17 cellular contexts compared by ENCODE assay signal in genomic region chr12:93113317-93114006, GRCh38.
DNase-seq lines count a peak whose midpoint lies in the region; ATAC-seq, FAIRE-seq and TF ChIP-seq lines count a peak whose summit lies in the region.
"Had no signal": no experiment of that assay in that cellular context is flagged by ENCODE, and none has a peak within 500 bp of the region (broad histone marks: within the 10 kb centered on the region; RNA-seq: fewer than 3 reads in every experiment).

No MANE protein-coding gene starts in this region.

- H3K4me3 ChIP-seq in K562 (no peak overlapping the region), skeletal muscle satellite cell (ENCODE audit: low read length) (no peak overlapping the region)

- H3K4me1 ChIP-seq in K562 (replicated peaks in 1 of 2; ENCODE audit: control insufficient read depth in 2 of 2, insufficient read depth in 2 of 2, low read length in 2 of 2) (peaks cover 12 to 23% of the 10 kb centered on the region in 2 experiments; a peak in 4 of 5 replicates), skeletal muscle satellite cell (ENCODE audit: control insufficient read depth, insufficient read depth, low read length) (peaks cover 39% of the 10 kb centered on the region)

- 62% methylated on average over 2 of the region's 2 CpGs for WGBS in K562 (ENCODE audit: insufficient coverage, low coverage, missing lambda C conversion rate)

- H3K27me3 ChIP-seq in K562 (ENCODE audit: control insufficient read depth in 2 of 2, insufficient read depth in 2 of 2, low read length in 2 of 2) (no peaks in the 10 kb centered on the region), skeletal muscle satellite cell (ENCODE audit: control insufficient read depth, insufficient read depth, low read length) (no peaks in the 10 kb centered on the region)

- no peaks in the 10 kb centered on the region for H3K79me2 ChIP-seq in K562 (ENCODE audit: control insufficient read depth, insufficient read depth, low read length)

- H2AFZ ChIP-seq in K562 (ENCODE audit: low read depth, low read length) = peak overlapping the region; percentile 46; the same call in 1 of the 2 replicates

- no peak for TF ChIP-seq EP300 in K562 (IDR thresholded peaks at IDR 0.05; ENCODE audit: low read length)

- BruUV-seq in K562 (replicated peaks; lab: Mats Ljungman, UMichigan) = no TSS peak

- ATAC-seq in K562 (no peak), left cardiac atrium (peak; percentile 56 to 85)
- ATAC-seq: effector memory CD8-positive, alpha-beta T cell; naive thymus-derived CD4-positive, alpha-beta T cell had no signal

- H3K36me3 ChIP-seq in K562 (ENCODE audit: control insufficient read depth, insufficient read depth, low read length) (no peaks in the 10 kb centered on the region), skeletal muscle satellite cell (ENCODE audit: insufficient read depth, low read length) (no peaks in the 10 kb centered on the region)

- H3K4me2 ChIP-seq in K562 (ENCODE audit: insufficient read depth, low read length) (no peak overlapping the region), skeletal muscle satellite cell (ENCODE audit: low read length) (peak overlapping the region; percentile 23)

- POLR2A ChIA-PET in K562 (lab: Yijun Ruan, JAX) = interaction anchor here (1.3 kb wide), 1 partner anchor 14 kb away, joined by 3 read pairs; no protein-coding TSS in a partner anchor

- in situ Hi-C loops in K562 (cut with MboI) = no loop called here

- H3K9ac ChIP-seq in K562 (ENCODE audit: insufficient read depth in 1 of 2, low read depth in 2 of 2, low read length in 2 of 2) (no peak overlapping the region), skeletal muscle satellite cell (ENCODE audit: low read depth, low read length) (peak overlapping the region; percentile 28)

- TF ChIP-seq POLR2A in K562 (conservative IDR thresholded peaks at IDR 0.05) = no peak

- no peaks in the 10 kb centered on the region for H3K9me1 ChIP-seq in K562 (ENCODE audit: control insufficient read depth, insufficient read depth, low read length)

- no peak for TF ChIP-seq RAD21 in K562 (CRISPR knock-in tag; conservative IDR thresholded peaks at IDR 0.05 in 1 of 2, IDR thresholded peaks at IDR 0.05 in 1 of 2)

- TF ChIP-seq CTCF in K562 (IDR thresholded peaks at IDR 0.05 in 2 of 3, conservative IDR thresholded peaks at IDR 0.05 in 1 of 3; ENCODE audit: insufficient read depth in 2 of 3, low read depth in 1 of 3, low read length in 3 of 3) (no peak), GM20000 (IDR thresholded peaks at IDR 0.05; ENCODE audit: extremely low read depth, missing control alignments) (no peak)

- H3K9me3 ChIP-seq in K562 (replicated peaks; ENCODE audit: control insufficient read depth, insufficient read depth, low read depth, low read length) (peaks cover 4% of the 10 kb centered on the region; the same call in 1 of the 2 replicates), skeletal muscle satellite cell (replicated peaks; ENCODE audit: low read length) (no peaks in the 10 kb centered on the region)

- no peak overlapping the region for H3K27ac ChIP-seq in K562 (ENCODE audit: extremely low read depth, low read depth, low read length)
- H3K27ac ChIP-seq in substantia nigra (ENCODE audit: low read depth, low read length, poor library complexity, severe bottlenecking) = no peak overlapping the region

- no peak for FAIRE-seq in K562 (lab: Jason Lieb, UNC)

- intact Hi-C loops in K562 (cut with micrococcal nuclease) (loop anchor here (2.0 kb wide), 1 partner anchor 65 kb away; no protein-coding TSS in a partner anchor), left cardiac atrium (cut with DNase I) (no loop called here)

- no peaks in the 10 kb centered on the region for H4K20me1 ChIP-seq in K562 (replicated peaks; ENCODE audit: control insufficient read depth, insufficient read depth, low read length)

- CTCF ChIA-PET in K562 (lab: Yijun Ruan, JAX; ENCODE audit: low intra/inter-chr PET ratio) = no interaction called here

- DNase-seq in NCI-H524 (lab: John Stamatoyannopoulos, UW) (peak; percentile 6 to 49), NCI-H524 treated with DMSO at 0.1 percent for 48 hours (lab: John Stamatoyannopoulos, UW) (no peak), K562 (ENCODE audit: extremely low read depth in 1 of 4, low spot score in 3 of 4) (no peak), left cardiac atrium (peak; percentile 29), hepatic stellate cell (ENCODE audit: low spot score) (no peak), substantia nigra (lab: John Stamatoyannopoulos, UW) (no peak), GM20000 (ENCODE audit: low spot score) (no peak)
- DNase-seq: activated CD4-positive, CD25-positive, alpha-beta regulatory T cell; activated CD8-positive, alpha-beta memory T cell treated with anti-CD3 and anti-CD28 coated beads, Interleukin-2, amount 50 U/mL, for 4 hours; activated naive CD4-positive, alpha-beta T cell treated with anti-CD3 and anti-CD28 coated beads, Interleukin-2, amount 10 ng/mL, durations not matched to agents 7 days and 5 days; CD4-positive, alpha-beta memory T cell; effector memory CD8-positive, alpha-beta T cell; naive thymus-derived CD4-positive, alpha-beta T cell; NCI-H1092; NCI-H2227 treated with DMSO at 0.1 percent for 48 hours; stimulated activated CD4-positive, alpha-beta T cell treated with anti-CD3 and anti-CD28 coated beads, Interleukin-2, amount 100 ng/mL, for 48 hours had no signal

TF ChIP-seq in K562, 482 proteins besides CTCF, POLR2A, EP300 and RAD21:
- TF ChIP-seq NEUROD1 (IDR thresholded peaks at IDR 0.05; ENCODE audit: borderline replicate concordance, low read depth, low read length, partially characterized antibody) = no peak
- TF ChIP-seq, protein P1, sequence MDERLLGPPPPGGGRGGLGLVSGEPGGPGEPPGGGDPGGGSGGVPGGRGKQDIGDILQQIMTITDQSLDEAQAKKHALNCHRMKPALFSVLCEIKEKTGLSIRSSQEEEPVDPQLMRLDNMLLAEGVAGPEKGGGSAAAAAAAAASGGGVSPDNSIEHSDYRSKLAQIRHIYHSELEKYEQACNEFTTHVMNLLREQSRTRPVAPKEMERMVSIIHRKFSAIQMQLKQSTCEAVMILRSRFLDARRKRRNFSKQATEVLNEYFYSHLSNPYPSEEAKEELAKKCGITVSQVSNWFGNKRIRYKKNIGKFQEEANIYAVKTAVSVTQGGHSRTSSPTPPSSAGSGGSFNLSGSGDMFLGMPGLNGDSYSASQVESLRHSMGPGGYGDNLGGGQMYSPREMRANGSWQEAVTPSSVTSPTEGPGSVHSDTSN (CRISPR knock-in tag; IDR thresholded peaks at IDR 0.05; ENCODE audit: low read depth) = no peak
- TF ChIP-seq, protein P1 (tag; conservative IDR thresholded peaks at IDR 0.05; ENCODE audit: low read depth) = 0 out of 2 replicates have a peak, but pooled peaks have one; percentile 41
- TF ChIP-seq MEIS2 (IDR thresholded peaks at IDR 0.05; ENCODE audit: partially characterized antibody) = peak; percentile 53

Comparison
In these comparisons a context has a peak if more than half of its experiments do, and no peak if none do; other contexts are left out.
1. DNase-seq: peak in NCI-H524 (2 of 2) and left cardiac atrium (single experiment); none in NCI-H524 treated with DMSO at 0.1 percent for 48 hours (single experiment), K562 (0 of 4), hepatic stellate cell (single experiment), substantia nigra (0 of 49) and GM20000 (single experiment).